In genomic region chr6:127300411-127300810, GRCh38 we compare ENCODE assay signal across 1 cellular context.
TF ChIP-seq lines count a peak whose summit lies in the region.

No MANE protein-coding gene starts in this region.

TF ChIP-seq in H1, 55 proteins besides CTCF, POLR2A, EP300 and RAD21:
- no peak for TF ChIP-seq ZNF274 (IDR thresholded peaks at IDR 0.05; ENCODE audit: borderline replicate concordance, extremely low read depth, low read length)
- no peak for TF ChIP-seq CREB1 (IDR thresholded peaks at IDR 0.05)
- TF ChIP-seq SP2 (IDR thresholded peaks at IDR 0.05; ENCODE audit: low read length), result no peak
- no peak for TF ChIP-seq MAFK (IDR thresholded peaks at IDR 0.05; ENCODE audit: low read depth, low read length)
- no peak for TF ChIP-seq JUND (IDR thresholded peaks at IDR 0.05; ENCODE audit: low read length)
- no peak for TF ChIP-seq KDM5A (IDR thresholded peaks at IDR 0.05; ENCODE audit: low read length)
